8 cellular contexts compared by ENCODE assay signal in the genomic region with DNA sequence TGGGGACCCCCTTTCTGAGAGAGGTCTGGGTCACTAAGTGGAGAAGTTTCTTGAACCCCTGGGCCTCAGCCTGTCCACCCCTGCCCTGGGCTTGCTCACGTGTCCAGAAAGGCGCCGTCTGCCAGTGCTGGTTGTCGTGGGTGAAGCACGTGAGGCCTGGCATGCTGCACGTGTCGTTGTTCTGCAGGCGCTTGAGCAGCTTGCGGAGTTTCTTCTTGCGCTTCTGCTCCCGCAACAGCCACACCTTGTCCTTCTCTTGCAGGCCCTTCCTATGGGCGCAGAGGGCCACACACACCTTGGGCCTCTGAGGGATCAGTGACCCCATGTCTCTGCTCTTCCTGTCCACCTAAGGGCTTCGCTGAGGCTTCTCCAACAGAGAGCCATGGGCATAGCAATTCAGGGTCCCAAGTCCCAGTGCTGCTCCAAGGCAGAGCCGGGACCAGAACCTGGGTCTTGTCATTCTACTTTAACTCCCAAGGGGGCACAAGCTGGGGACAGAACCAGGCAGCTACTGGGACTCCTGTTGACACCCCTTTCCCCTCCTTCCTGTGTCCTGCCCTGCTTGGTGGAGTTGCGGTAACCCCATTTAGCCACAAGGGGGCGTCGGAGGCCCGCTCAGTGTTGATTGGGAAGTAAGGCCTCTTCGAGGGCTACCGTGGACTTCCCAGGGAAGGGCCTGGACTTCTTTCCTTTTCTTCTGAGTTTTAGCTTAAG.
DNase-seq lines count a peak whose midpoint lies in the region; ATAC-seq and TF ChIP-seq lines count a peak whose summit lies in the region.

No MANE protein-coding gene starts in this region.

- H3K27ac ChIP-seq in CD4-positive, CD25-positive, alpha-beta regulatory T cell (ENCODE audit: insufficient read depth, low read length, poor library complexity, severe bottlenecking), result no peak overlapping the region

- CTCF ChIA-PET in HEK293T (lab: Yijun Ruan, JAX), result interaction anchor here (0.7 to 1.2 kb wide), 5 partner anchors 10 to 957 kb away, joined by 3 to 14 read pairs (median 3); no protein-coding TSS in a partner anchor
- CTCF ChIA-PET in activated CD4-positive, alpha-beta memory T cell treated with anti-CD3 and anti-CD28 coated beads for 36 hours (lab: Charles Lee), result interaction anchor here (1.0 to 3.8 kb wide), 17 partner anchors 10 to 957 kb away, joined by 3 to 20 read pairs (median 4); no protein-coding TSS in a partner anchor

- intact Hi-C loops in activated CD4-positive, alpha-beta memory T cell treated with anti-CD3 and anti-CD28 coated beads for 36 hours (cut with micrococcal nuclease), result loop anchor here (5.0 to 10.0 kb wide), 2 partner anchors 469 to 959 kb away; no protein-coding TSS in a partner anchor

- peak; percentile 72 for ATAC-seq in CD4-positive, CD25-positive, alpha-beta regulatory T cell (ENCODE audit: low read depth in 2 of 2)
- no peak for ATAC-seq in HG02981 (IDR thresholded peaks at IDR 0.05; ENCODE audit: unreplicated experiment)

- H3K27me3 ChIP-seq in CD4-positive, CD25-positive, alpha-beta regulatory T cell (ENCODE audit: control insufficient read depth, insufficient read depth, low read length), result no peaks in the 10 kb centered on the region

- no peaks in the 10 kb centered on the region for H3K9me3 ChIP-seq in CD4-positive, CD25-positive, alpha-beta regulatory T cell (ENCODE audit: control insufficient read depth in 2 of 2, low read length in 2 of 2)

- H3K36me3 ChIP-seq in CD4-positive, CD25-positive, alpha-beta regulatory T cell (ENCODE audit: control insufficient read depth, insufficient read depth, low read length), result peaks cover 24% of the 10 kb centered on the region

- H3K27me3 Mint-ChIP-seq in CD4-positive, CD25-positive, alpha-beta regulatory T cell, result no peaks in the 10 kb centered on the region
- H3K27me3 Mint-ChIP-seq in activated CD4-positive, alpha-beta memory T cell treated with anti-CD3 and anti-CD28 coated beads for 36 hours, result no peaks in the 10 kb centered on the region

- H3K9me3 Mint-ChIP-seq in CD4-positive, CD25-positive, alpha-beta regulatory T cell, result no peaks in the 10 kb centered on the region
- no peaks in the 10 kb centered on the region for H3K9me3 Mint-ChIP-seq in activated CD4-positive, alpha-beta memory T cell treated with anti-CD3 and anti-CD28 coated beads for 36 hours

- POLR2A ChIA-PET in HEK293T (lab: Yijun Ruan, JAX), result no interaction called here
- POLR2A ChIA-PET in activated CD4-positive, alpha-beta memory T cell treated with anti-CD3 and anti-CD28 coated beads for 36 hours (lab: Charles Lee), result no interaction called here

- no peak overlapping the region for H3K4me3 ChIP-seq in CD4-positive, CD25-positive, alpha-beta regulatory T cell (ENCODE audit: low read depth, low read length)

- H3K4me1 Mint-ChIP-seq in CD4-positive, CD25-positive, alpha-beta regulatory T cell, result peaks cover 0 to 6% (median 5%) of the 10 kb centered on the region in 4 donors
- H3K4me1 Mint-ChIP-seq in activated CD4-positive, alpha-beta memory T cell treated with anti-CD3 and anti-CD28 coated beads for 36 hours (ENCODE audit: low read depth), result peaks cover 2% of the 10 kb centered on the region

- DNase-seq in CD4-positive, CD25-positive, alpha-beta regulatory T cell, result peak; percentile 57 to 77 (median 70)
- DNase-seq in HEK293T (ENCODE audit: extremely low spot score) (peak; percentile 87), NCI-H69 (lab: John Stamatoyannopoulos, UW) (peak; percentile 51), ecto neural progenitor cell (ENCODE audit: low spot score) (peak; percentile 92), medulla oblongata (ENCODE audit: extremely low spot score) (peak; percentile 81)
- DNase-seq in activated CD4-positive, alpha-beta memory T cell treated with anti-CD3 and anti-CD28 coated beads for 36 hours, result peak; percentile 85
- peak; percentile 37 for DNase-seq in stimulated activated CD8-positive, alpha-beta memory T cell treated with anti-CD3 and anti-CD28 coated beads, Interleukin-15, amount 100 ng/mL, for 24 hours (ENCODE audit: low read depth)

- H3K4me3 Mint-ChIP-seq in CD4-positive, CD25-positive, alpha-beta regulatory T cell, result no peak overlapping the region
- H3K4me3 Mint-ChIP-seq in activated CD4-positive, alpha-beta memory T cell treated with anti-CD3 and anti-CD28 coated beads for 36 hours, result no peak overlapping the region

- peak overlapping the region in 2 of 3 donors; percentile 4 to 69 for H3K27ac Mint-ChIP-seq in CD4-positive, CD25-positive, alpha-beta regulatory T cell
- H3K27ac Mint-ChIP-seq in activated CD4-positive, alpha-beta memory T cell treated with anti-CD3 and anti-CD28 coated beads for 36 hours, result no peak overlapping the region

- peaks cover 3% of the 10 kb centered on the region for H3K36me3 Mint-ChIP-seq in CD4-positive, CD25-positive, alpha-beta regulatory T cell
- peaks cover 11% of the 10 kb centered on the region for H3K36me3 Mint-ChIP-seq in activated CD4-positive, alpha-beta memory T cell treated with anti-CD3 and anti-CD28 coated beads for 36 hours

- H3K4me1 ChIP-seq in CD4-positive, CD25-positive, alpha-beta regulatory T cell (ENCODE audit: control insufficient read depth, insufficient read depth, low read length, poor library complexity, severe bottlenecking), result no peaks in the 10 kb centered on the region

TF ChIP-seq in HEK293T, 16 proteins besides CTCF, POLR2A, EP300 and RAD21:
- TF ChIP-seq LEF1 (IDR thresholded peaks at IDR 0.05; ENCODE audit: borderline replicate concordance) (no peak), ELF4 (IDR thresholded peaks at IDR 0.05) (no peak), ZNF384 (IDR thresholded peaks at IDR 0.05) (no peak), PKNOX1 (IDR thresholded peaks at IDR 0.05) (no peak), SP1 (IDR thresholded peaks at IDR 0.05) (no peak), HDGF (IDR thresholded peaks at IDR 0.05; ENCODE audit: borderline replicate concordance) (no peak), FOXA1 (IDR thresholded peaks at IDR 0.05) (no peak), BHLHE40 (IDR thresholded peaks at IDR 0.05; ENCODE audit: borderline replicate concordance) (no peak), SUZ12 (IDR thresholded peaks at IDR 0.05) (no peak), FOXM1 (IDR thresholded peaks at IDR 0.05; ENCODE audit: borderline replicate concordance) (no peak), L3MBTL2 (conservative IDR thresholded peaks at IDR 0.05) (no peak), FOXK2 (IDR thresholded peaks at IDR 0.05) (no peak), NFRKB (IDR thresholded peaks at IDR 0.05) (no peak), TARDBP (IDR thresholded peaks at IDR 0.05) (no peak), CTBP1 (IDR thresholded peaks at IDR 0.05; ENCODE audit: borderline replicate concordance) (no peak), ARNT (IDR thresholded peaks at IDR 0.05) (no peak)

Comparison
In these comparisons a context has a peak if more than half of its experiments do, and no peak if none do; other contexts are left out.
1. DNase-seq: peak in every context shown above with its lines; median percentile 92 in ecto neural progenitor cell; 87 in HEK293T; 85 in activated CD4-positive, alpha-beta memory T cell treated with anti-CD3 and anti-CD28 coated beads for 36 hours; 81 in medulla oblongata; 70 in CD4-positive, CD25-positive, alpha-beta regulatory T cell; 51 in NCI-H69; 37 in stimulated activated CD8-positive, alpha-beta memory T cell treated with anti-CD3 and anti-CD28 coated beads, Interleukin-15, amount 100 ng/mL, for 24 hours.